ENCODE assay signal across 16 cellular contexts in genomic region chr19:48950159-48950558, GRCh38. TPM values are rescaled to one million over a fixed set of nuclear protein-coding genes. Genes with fewer than 3 reads are reported as not detected.
DNase-seq lines count a peak whose midpoint lies in the region; ATAC-seq and TF ChIP-seq lines count a peak whose summit lies in the region.
"Had no signal": no experiment of that assay in that cellular context is flagged by ENCODE, and none has a peak within 500 bp of the region (broad histone marks: within the 10 kb centered on the region; RNA-seq: fewer than 3 reads in every experiment).

No MANE protein-coding gene starts in this region.

- no peaks in the 10 kb centered on the region for H3K36me3 Mint-ChIP-seq in glutamatergic neuron (ENCODE audit: unreplicated experiment)
- peaks cover 0 to 5% (median 0%) of the 10 kb centered on the region in 5 donors for H3K36me3 Mint-ChIP-seq in naive thymus-derived CD4-positive, alpha-beta T cell
- H3K36me3 Mint-ChIP-seq in activated CD4-positive, alpha-beta memory T cell treated with anti-CD3 and anti-CD28 coated beads for 36 hours: peaks cover 4% of the 10 kb centered on the region

- no peak for ATAC-seq in naive thymus-derived CD4-positive, alpha-beta T cell
- no peak for ATAC-seq in HG02840 (IDR thresholded peaks at IDR 0.05; ENCODE audit: low FRiP score, unreplicated experiment)

- H3K4me1 ChIP-seq in naive thymus-derived CD4-positive, alpha-beta T cell (ENCODE audit: control insufficient read depth in 2 of 2, insufficient read depth in 2 of 2, low read length in 2 of 2): peaks cover 2% of the 10 kb centered on the region in 2 donors

- H3K27ac Mint-ChIP-seq in glutamatergic neuron (ENCODE audit: unreplicated experiment): peak overlapping the region; percentile 15
- H3K27ac Mint-ChIP-seq in naive thymus-derived CD4-positive, alpha-beta T cell: no peak overlapping the region
- H3K27ac Mint-ChIP-seq in activated CD4-positive, alpha-beta memory T cell treated with anti-CD3 and anti-CD28 coated beads for 36 hours: no peak overlapping the region

- CTCF ChIA-PET in naive thymus-derived CD4-positive, alpha-beta T cell (lab: Charles Lee): interaction anchor here (1.1 kb wide), 1 partner anchor 21 kb away, joined by 3 read pairs; no protein-coding TSS in a partner anchor
- CTCF ChIA-PET in activated CD4-positive, alpha-beta memory T cell treated with anti-CD3 and anti-CD28 coated beads for 36 hours (lab: Charles Lee): interaction anchor here (1.8 kb wide), 1 partner anchor 20 kb away, joined by 5 read pairs; no protein-coding TSS in a partner anchor

- H3K27me3 Mint-ChIP-seq in glutamatergic neuron (ENCODE audit: unreplicated experiment): peaks cover 6% of the 10 kb centered on the region
- peaks cover 0 to 2% (median 0%) of the 10 kb centered on the region in 5 donors for H3K27me3 Mint-ChIP-seq in naive thymus-derived CD4-positive, alpha-beta T cell
- no peaks in the 10 kb centered on the region for H3K27me3 Mint-ChIP-seq in activated CD4-positive, alpha-beta memory T cell treated with anti-CD3 and anti-CD28 coated beads for 36 hours

- POLR2A ChIA-PET in naive thymus-derived CD4-positive, alpha-beta T cell (lab: Charles Lee): no interaction called here
- POLR2A ChIA-PET in activated CD4-positive, alpha-beta memory T cell treated with anti-CD3 and anti-CD28 coated beads for 36 hours (lab: Charles Lee): no interaction called here

- no peaks in the 10 kb centered on the region for H3K9me3 ChIP-seq in naive thymus-derived CD4-positive, alpha-beta T cell (ENCODE audit: control insufficient read depth in 2 of 3, low read length in 3 of 3)

- intact Hi-C loops in naive thymus-derived CD4-positive, alpha-beta T cell (cut with micrococcal nuclease): no loop called here
- intact Hi-C loops in activated CD4-positive, alpha-beta memory T cell treated with anti-CD3 and anti-CD28 coated beads for 36 hours (cut with micrococcal nuclease): no loop called here

- peaks cover 6% of the 10 kb centered on the region for H3K9me3 Mint-ChIP-seq in glutamatergic neuron (ENCODE audit: unreplicated experiment)
- H3K9me3 Mint-ChIP-seq in naive thymus-derived CD4-positive, alpha-beta T cell: peaks cover 0 to 8% (median 0%) of the 10 kb centered on the region in 11 donors
- H3K9me3 Mint-ChIP-seq in activated CD4-positive, alpha-beta memory T cell treated with anti-CD3 and anti-CD28 coated beads for 36 hours: peaks cover 5% of the 10 kb centered on the region

- H3K36me3 ChIP-seq in naive thymus-derived CD4-positive, alpha-beta T cell (ENCODE audit: control insufficient read depth in 2 of 3, insufficient read depth in 3 of 3, low read length in 3 of 3): no peaks in the 10 kb centered on the region
- H3K36me3 ChIP-seq: HAP-1 had no signal

- peaks cover 7% of the 10 kb centered on the region for H3K4me1 Mint-ChIP-seq in glutamatergic neuron (ENCODE audit: low read depth, unreplicated experiment)
- peaks cover 2 to 8% (median 5%) of the 10 kb centered on the region in 7 donors for H3K4me1 Mint-ChIP-seq in naive thymus-derived CD4-positive, alpha-beta T cell
- H3K4me1 Mint-ChIP-seq in activated CD4-positive, alpha-beta memory T cell treated with anti-CD3 and anti-CD28 coated beads for 36 hours (ENCODE audit: low read depth): peaks cover 3% of the 10 kb centered on the region

- no peak overlapping the region for H3K4me3 ChIP-seq in naive thymus-derived CD4-positive, alpha-beta T cell (ENCODE audit: low read length)
- H3K4me3 ChIP-seq: HAP-1 had no signal

- no peaks in the 10 kb centered on the region for H3K27me3 ChIP-seq in naive thymus-derived CD4-positive, alpha-beta T cell (ENCODE audit: control insufficient read depth in 2 of 2, insufficient read depth in 2 of 2, low read length in 2 of 2)

- H3K4me3 Mint-ChIP-seq in glutamatergic neuron (ENCODE audit: unreplicated experiment): no peak overlapping the region
- no peak overlapping the region for H3K4me3 Mint-ChIP-seq in naive thymus-derived CD4-positive, alpha-beta T cell
- no peak overlapping the region for H3K4me3 Mint-ChIP-seq in activated CD4-positive, alpha-beta memory T cell treated with anti-CD3 and anti-CD28 coated beads for 36 hours

- DNase-seq in NCI-H82 (lab: John Stamatoyannopoulos, UW) (peak; percentile 61), NCI-H82 treated with DMSO at 0.1 percent for 48 hours (lab: John Stamatoyannopoulos, UW; ENCODE audit: unreplicated experiment) (no peak), glutamatergic neuron (no peak)
- no peak for DNase-seq in naive thymus-derived CD4-positive, alpha-beta T cell
- no peak for DNase-seq in activated CD4-positive, alpha-beta memory T cell treated with anti-CD3 and anti-CD28 coated beads for 36 hours
- DNase-seq: DND-41, NCI-H1436, NCI-H2029, NCI-H2171 treated with DMSO at 0.1 percent for 48 hours, NCI-H446 treated with DMSO at 0.1 percent for 48 hours had no signal

- no peak overlapping the region for H3K27ac ChIP-seq in naive thymus-derived CD4-positive, alpha-beta T cell (ENCODE audit: low read depth, low read length)
- H3K27ac ChIP-seq: 22Rv1, HL-60, RWPE1 had no signal

- no peak for TF ChIP-seq CTCF in glutamatergic neuron (IDR thresholded peaks at IDR 0.05; ENCODE audit: partially characterized antibody, unreplicated experiment)

RNA-seq across cellular contexts. Expression of gene BAX, which starts 4.5 kb away (rescaled TPM):
- total RNA-seq in glutamatergic neuron (ENCODE audit: unreplicated experiment): 87.7 TPM
- 100 to 1,000 TPM in 3 of 5 experiments, 10 to 100 TPM in 2; 78.7 to 355 (median 122) TPM for total RNA-seq in naive thymus-derived CD4-positive, alpha-beta T cell
- polyA plus RNA-seq in naive thymus-derived CD4-positive, alpha-beta T cell: 10 to 100 TPM; 49.1 to 66.3 TPM
- 100 to 1,000 TPM; 173 to 181 TPM for total RNA-seq in activated CD4-positive, alpha-beta memory T cell treated with anti-CD3 and anti-CD28 coated beads for 36 hours

RNA-seq across cellular contexts. Expression of gene FTL, which starts 14.9 kb away (rescaled TPM):
- total RNA-seq in glutamatergic neuron (ENCODE audit: unreplicated experiment): 875 TPM
- 1,000 to 10,000 TPM in 4 of 5 experiments, 100 to 1,000 TPM in 1; 888 to 1,929 (median 1,286) TPM for total RNA-seq in naive thymus-derived CD4-positive, alpha-beta T cell
- polyA plus RNA-seq in naive thymus-derived CD4-positive, alpha-beta T cell: 1,000 to 10,000 TPM; 3,820 to 4,967 TPM
- total RNA-seq in activated CD4-positive, alpha-beta memory T cell treated with anti-CD3 and anti-CD28 coated beads for 36 hours: 100 to 1,000 TPM; 870 to 900 TPM

RNA-seq across cellular contexts. Expression of gene DHDH, which starts 16.7 kb away (rescaled TPM):
- not detected for total RNA-seq in glutamatergic neuron (ENCODE audit: unreplicated experiment)
- 1 to 10 TPM; 1.1 to 1.7 (median 1.3) TPM for total RNA-seq in naive thymus-derived CD4-positive, alpha-beta T cell
- polyA plus RNA-seq in naive thymus-derived CD4-positive, alpha-beta T cell: 1 to 10 TPM; 1.0 to 2.7 TPM
- 1 to 10 TPM; 2.0 to 2.8 TPM for total RNA-seq in activated CD4-positive, alpha-beta memory T cell treated with anti-CD3 and anti-CD28 coated beads for 36 hours
- polyA plus RNA-seq: BJ had no signal

RNA-seq across cellular contexts. Expression of gene GYS1, which starts 43.0 kb away (rescaled TPM):
- 69.0 TPM for total RNA-seq in glutamatergic neuron (ENCODE audit: unreplicated experiment)
- total RNA-seq in naive thymus-derived CD4-positive, alpha-beta T cell: 10 to 100 TPM; 27.3 to 82.3 (median 50.7) TPM
- polyA plus RNA-seq in naive thymus-derived CD4-positive, alpha-beta T cell: 10 to 100 TPM; 22.6 to 40.3 TPM
- total RNA-seq in activated CD4-positive, alpha-beta memory T cell treated with anti-CD3 and anti-CD28 coated beads for 36 hours: 10 to 100 TPM; 42.2 to 47.6 TPM

RNA-seq across cellular contexts. Expression of gene RUVBL2, which starts 43.5 kb away (rescaled TPM):
- 60.9 TPM for total RNA-seq in glutamatergic neuron (ENCODE audit: unreplicated experiment)
- 10 to 100 TPM; 23.4 to 94.0 (median 24.1) TPM for total RNA-seq in naive thymus-derived CD4-positive, alpha-beta T cell
- polyA plus RNA-seq in naive thymus-derived CD4-positive, alpha-beta T cell: 10 to 100 TPM; 58.7 to 72.9 TPM
- total RNA-seq in activated CD4-positive, alpha-beta memory T cell treated with anti-CD3 and anti-CD28 coated beads for 36 hours: 100 to 1,000 TPM; 107 to 109 TPM
